ENCODE assay signal across 23 cellular contexts in the genomic region with DNA sequence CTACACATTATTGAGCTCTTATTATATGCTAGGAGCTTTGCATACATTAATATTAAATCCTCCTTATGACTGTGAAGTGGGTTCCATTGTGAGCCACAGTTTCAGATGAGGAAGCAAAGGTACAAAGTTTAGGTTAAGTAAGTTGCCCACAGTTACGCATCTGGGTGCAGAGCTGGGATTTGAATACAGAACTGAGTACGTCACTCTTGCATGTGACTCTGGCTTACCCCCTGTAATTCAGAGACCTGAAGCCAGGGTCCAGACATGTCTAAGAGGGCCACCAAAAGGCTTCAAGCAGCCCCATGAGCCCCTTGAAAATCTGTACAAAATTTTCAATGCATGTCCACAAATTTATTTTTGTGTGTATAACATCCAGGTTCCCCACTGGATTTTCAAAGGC.
A peak's percentile ranks its signal among the peaks of the same experiment; 100 is the strongest.
DNase-seq lines count a peak whose midpoint lies in the region; ATAC-seq and TF ChIP-seq lines count a peak whose summit lies in the region.
"Had no signal": no experiment of that assay in that cellular context is flagged by ENCODE, and none has a peak within 500 bp of the region (broad histone marks: within the 10 kb centered on the region; RNA-seq: fewer than 3 reads in every experiment).

No MANE protein-coding gene starts in this region.

- H4K20me1 ChIP-seq in mammary epithelial cell (ENCODE audit: insufficient read depth, low read length), result no peaks in the 10 kb centered on the region
- H4K20me1 ChIP-seq: BLaER1 treated with 17β-estradiol and CSF1 and Interleukin-3, amounts not matched to agents 10 nM and 100 nM had no signal

- no peaks in the 10 kb centered on the region for H3K36me3 ChIP-seq in mammary epithelial cell (ENCODE audit: insufficient read depth, low read length)
- peaks cover 10% of the 10 kb centered on the region; the same call in 1 of the 2 replicates for H3K36me3 ChIP-seq in SK-N-MC (ENCODE audit: insufficient read depth, low read length)
- no peaks in the 10 kb centered on the region for H3K36me3 ChIP-seq in upper lobe of left lung
- H3K36me3 ChIP-seq: BE2C; BLaER1 treated with 17β-estradiol and CSF1 and Interleukin-3, amounts not matched to agents 10 nM and 100 nM had no signal

- no peak overlapping the region for H3K4me2 ChIP-seq in mammary epithelial cell (ENCODE audit: insufficient read depth, low read depth, low read length)
- H3K4me2 ChIP-seq: BLaER1 treated with 17β-estradiol and CSF1 and Interleukin-3, amounts not matched to agents 10 nM and 100 nM had no signal

- CTCF ChIA-PET in mammary epithelial cell (lab: Charles Lee; ENCODE audit: low non-redundant PET), result no interaction called here
- CTCF ChIA-PET in MCF 10A (lab: Yijun Ruan, JAX), result interaction anchor here (1.1 kb wide), 1 partner anchor 18 kb away, joined by 4 read pairs; no protein-coding TSS in a partner anchor

- no peak overlapping the region for H3K4me3 ChIP-seq in mammary epithelial cell (replicated peaks in 1 of 3; ENCODE audit: insufficient read depth in 1 of 3, low read depth in 2 of 3, low read length in 3 of 3)
- no peak overlapping the region for H3K4me3 ChIP-seq in SK-N-MC
- H3K4me3 ChIP-seq in upper lobe of left lung, result no peak overlapping the region
- H3K4me3 ChIP-seq: BLaER1 treated with 17β-estradiol and CSF1 and Interleukin-3, amounts not matched to agents 10 nM and 100 nM; GM12878; GM23248 had no signal

- no peak overlapping the region for H3K27ac Mint-ChIP-seq in MCF 10A (ENCODE audit: low read depth, unreplicated experiment)
- H3K27ac Mint-ChIP-seq: CD14-positive monocyte; CD4-positive, alpha-beta T cell; CD8-positive, alpha-beta memory T cell had no signal

- 100% methylated on average over 2 of the region's 2 CpGs for WGBS in mammary epithelial cell (ENCODE audit: low coverage, missing lambda C conversion rate)
- WGBS in upper lobe of left lung, 2 donors, result 92 to 100% methylated on average over 2 of the region's 2 CpGs

- no peak for DNase-seq in mammary epithelial cell
- no peak for DNase-seq in MCF 10A (ENCODE audit: unreplicated experiment)
- DNase-seq in SK-N-MC (ENCODE audit: low read depth, low spot score), result no peak
- no peak for DNase-seq in foreskin keratinocyte
- DNase-seq in stimulated activated CD4-positive, alpha-beta T cell treated with anti-CD3 and anti-CD28 coated beads, Interleukin-2, amount 100 ng/mL, for 24 hours, result no peak
- no peak for DNase-seq in upper lobe of left lung
- DNase-seq: ACHN; AML-193; BE2C; CD4-positive, alpha-beta T cell; CD8-positive, alpha-beta memory T cell; DMS 273 treated with DMSO at 0.1 percent for 48 hours; DMS79; EL; GDM1; GM23248; H7; HCEC 1CT had no signal

- peaks cover 10% of the 10 kb centered on the region for H3K4me1 Mint-ChIP-seq in MCF 10A (ENCODE audit: insufficient read depth, unreplicated experiment)
- H3K4me1 Mint-ChIP-seq: CD8-positive, alpha-beta memory T cell had no signal

- TF ChIP-seq EP300 in upper lobe of left lung (IDR thresholded peaks at IDR 0.05), result no peak

- dilution Hi-C loops in mammary epithelial cell (cut with HindIII; ENCODE audit: low sequenced_read_pairs), result no loop called here

- TF ChIP-seq CTCF in mammary epithelial cell (conservative IDR thresholded peaks at IDR 0.05 in 1 of 2, IDR thresholded peaks at IDR 0.05 in 1 of 2; ENCODE audit: extremely low read depth in 1 of 2, insufficient read depth in 1 of 2, low read depth in 1 of 2, low read length in 2 of 2), result no peak
- TF ChIP-seq CTCF in MCF 10A (IDR thresholded peaks at IDR 0.05; ENCODE audit: unreplicated experiment), result no peak
- no peak for TF ChIP-seq CTCF in foreskin keratinocyte (conservative IDR thresholded peaks at IDR 0.05)
- no peak for TF ChIP-seq CTCF in upper lobe of left lung (IDR thresholded peaks at IDR 0.05)

- POLR2A ChIA-PET in MCF 10A (lab: Yijun Ruan, JAX), result interaction anchor here (1.2 to 2.1 kb wide), 3 partner anchors 16 to 19 kb away, joined by 6 to 12 read pairs (median 6); no protein-coding TSS in a partner anchor

- H3K9ac ChIP-seq in mammary epithelial cell (ENCODE audit: insufficient read depth, low read length) (no peak overlapping the region), SK-N-MC (ENCODE audit: insufficient read length) (no peak overlapping the region)
- H3K9ac ChIP-seq: BLaER1 treated with 17β-estradiol and CSF1 and Interleukin-3, amounts not matched to agents 10 nM and 100 nM; GM23248 had no signal

- H3K4me3 Mint-ChIP-seq in MCF 10A (ENCODE audit: unreplicated experiment), result no peak overlapping the region
- H3K4me3 Mint-ChIP-seq: CD4-positive, alpha-beta T cell; CD8-positive, alpha-beta memory T cell had no signal

- H3K36me3 Mint-ChIP-seq in MCF 10A (ENCODE audit: insufficient read depth, unreplicated experiment), result no peaks in the 10 kb centered on the region
- H3K36me3 Mint-ChIP-seq: CD8-positive, alpha-beta memory T cell had no signal

- in situ Hi-C loops in mammary epithelial cell (cut with MboI; ENCODE audit: low sequenced_read_pairs in 2 of 2), result no loop called here

- no peaks in the 10 kb centered on the region for H3K9me3 Mint-ChIP-seq in MCF 10A (ENCODE audit: unreplicated experiment)
- H3K9me3 Mint-ChIP-seq: CD4-positive, alpha-beta T cell had no signal

- no TSS peak for BruUV-seq in mammary epithelial cell (replicated peaks; lab: Mats Ljungman, UMichigan)
- BruUV-seq in MCF 10A (replicated peaks; lab: Mats Ljungman, UMichigan), result no TSS peak

- no peaks in the 10 kb centered on the region for H3K27me3 Mint-ChIP-seq in MCF 10A (ENCODE audit: insufficient read depth, unreplicated experiment)

- no peaks in the 10 kb centered on the region for H3K79me2 ChIP-seq in mammary epithelial cell (ENCODE audit: insufficient read depth, low read length)

- H2AFZ ChIP-seq in mammary epithelial cell (ENCODE audit: low read depth, low read length), result no peak overlapping the region
- H2AFZ ChIP-seq: GM23248 had no signal

- no peak for TF ChIP-seq POLR2A in upper lobe of left lung (IDR thresholded peaks at IDR 0.05)

- intact Hi-C loops in mammary epithelial cell (cut with micrococcal nuclease) (no loop called here), MCF 10A (cut with micrococcal nuclease) (no loop called here)

- no peak for ATAC-seq in foreskin keratinocyte
- no peak for ATAC-seq in HG02938 (IDR thresholded peaks at IDR 0.05; ENCODE audit: unreplicated experiment)
- no peak for ATAC-seq in upper lobe of left lung (ENCODE audit: low FRiP score in 2 of 2)
- ATAC-seq: GM12878 had no signal

- H3K4me1 ChIP-seq in mammary epithelial cell (ENCODE audit: insufficient read depth, low read length) (peaks cover 30% of the 10 kb centered on the region), foreskin keratinocyte (peaks cover 9% of the 10 kb centered on the region), upper lobe of left lung (peaks cover 14 to 25% (median 18%) of the 10 kb centered on the region in 4 donors)
- H3K4me1 ChIP-seq: BE2C had no signal

- peaks cover 2% of the 10 kb centered on the region for H3K9me3 ChIP-seq in mammary epithelial cell (replicated peaks; ENCODE audit: insufficient read depth, low read length)
- peaks cover 16% of the 10 kb centered on the region; the same call in 1 of the 2 replicates for H3K9me3 ChIP-seq in SK-N-MC (ENCODE audit: low read depth, low read length)
- H3K9me3 ChIP-seq in upper lobe of left lung, result no peaks in the 10 kb centered on the region
- H3K9me3 ChIP-seq: BE2C had no signal

- H3K27ac ChIP-seq in mammary epithelial cell (ENCODE audit: insufficient read depth, low read depth, low read length) (peak overlapping the region; percentile 92), SK-N-MC (peak overlapping the region; percentile 99), foreskin keratinocyte (peak overlapping the region; percentile 13), upper lobe of left lung (no peak overlapping the region)
- H3K27ac ChIP-seq: 22Rv1; BLaER1 treated with 17β-estradiol and CSF1 and Interleukin-3, amounts not matched to agents 10 nM and 100 nM had no signal

- H3K27me3 ChIP-seq in mammary epithelial cell (ENCODE audit: insufficient read depth, low read length) (no peaks in the 10 kb centered on the region), foreskin keratinocyte (peaks cover 4% of the 10 kb centered on the region), upper lobe of left lung (peaks cover 0 to 5% (median 0%) of the 10 kb centered on the region in 4 donors)

Comparison
In these comparisons a context has a peak if more than half of its experiments do, and no peak if none do; other contexts are left out.
1. H3K27ac ChIP-seq: peak in mammary epithelial cell (single experiment), SK-N-MC (single experiment) and foreskin keratinocyte (single experiment); none in upper lobe of left lung (0 of 4).